ENCODE assay signal across 1 cellular context in the genomic region with DNA sequence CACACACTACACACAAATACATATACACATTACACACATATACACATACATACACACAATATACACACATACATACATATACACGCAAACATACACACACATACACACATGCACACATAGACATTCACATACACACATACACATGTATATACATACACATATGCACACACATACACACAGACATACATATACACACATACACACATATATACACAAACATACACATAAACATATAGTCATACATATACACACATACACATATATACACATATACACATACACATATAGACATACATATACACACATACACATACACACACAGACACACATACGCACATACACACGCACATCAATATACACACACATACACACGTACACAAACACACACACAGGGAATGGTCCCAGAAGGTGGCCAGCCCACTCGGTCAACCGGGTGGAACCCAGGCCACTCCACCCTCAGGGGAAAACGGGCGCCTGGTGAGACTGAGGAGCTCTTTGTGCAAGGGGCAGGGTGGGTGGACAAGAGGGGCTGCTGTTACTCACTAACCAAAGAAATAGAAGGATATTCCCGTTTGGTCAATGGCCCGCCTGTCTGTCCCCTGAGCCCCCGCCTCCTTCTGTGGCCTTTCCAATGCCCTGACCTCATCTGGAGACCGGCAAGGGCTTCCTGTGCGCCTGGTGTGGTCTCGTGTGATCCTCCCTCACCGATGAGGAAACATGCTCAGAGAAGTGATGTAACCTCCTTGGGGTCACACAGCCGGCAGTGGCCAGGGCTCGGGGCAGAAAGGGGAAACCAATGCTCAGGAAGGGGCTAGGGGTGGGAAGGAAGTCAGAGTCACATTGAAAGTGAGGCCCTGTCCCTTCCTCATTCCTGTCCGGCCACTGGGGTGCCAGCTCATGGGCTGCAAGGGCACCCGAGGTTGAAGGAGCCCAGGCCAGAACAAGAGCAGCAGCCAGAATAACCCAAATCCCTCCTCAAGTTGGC.
TF ChIP-seq lines count a peak whose summit lies in the region.

No MANE protein-coding gene starts in this region.

TF ChIP-seq in K562, 482 proteins besides CTCF, POLR2A, EP300 and RAD21 (continues in another document):
- no peak for TF ChIP-seq ILF3 (IDR thresholded peaks at IDR 0.05; ENCODE audit: borderline replicate concordance)
- TF ChIP-seq ZBTB8A (IDR thresholded peaks at IDR 0.05; ENCODE audit: partially characterized antibody): no peak
- no peak for TF ChIP-seq RAD51 (IDR thresholded peaks at IDR 0.05; ENCODE audit: borderline replicate concordance, low read depth)
- no peak for TF ChIP-seq PRMT5 (CRISPR knock-in tag; IDR thresholded peaks at IDR 0.05)
- no peak for TF ChIP-seq ARHGAP35 (IDR thresholded peaks at IDR 0.05; ENCODE audit: partially characterized antibody)
- peak in 1 of 2 experiments; percentile 74; a peak in 1 of 4 replicates for TF ChIP-seq KDM1A (IDR thresholded peaks at IDR 0.05)
- 0 out of 2 replicates have a peak, but pooled peaks have one; percentile 10 for TF ChIP-seq NCOR1 (IDR thresholded peaks at IDR 0.05)
- no peak for TF ChIP-seq SOX6 (IDR thresholded peaks at IDR 0.05)
- TF ChIP-seq MLLT1 (IDR thresholded peaks at IDR 0.05): no peak
- TF ChIP-seq, protein P1, sequence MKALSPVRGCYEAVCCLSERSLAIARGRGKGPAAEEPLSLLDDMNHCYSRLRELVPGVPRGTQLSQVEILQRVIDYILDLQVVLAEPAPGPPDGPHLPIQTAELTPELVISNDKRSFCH (CRISPR knock-in tag; IDR thresholded peaks at IDR 0.05): no peak
- TF ChIP-seq, protein P1 (tag; IDR thresholded peaks at IDR 0.05): no peak
- no peak for TF ChIP-seq PHB2 (IDR thresholded peaks at IDR 0.05; ENCODE audit: low read depth)
- TF ChIP-seq HNRNPLL (IDR thresholded peaks at IDR 0.05; ENCODE audit: low read depth, low read length, poor library complexity, severe bottlenecking): no peak
- peak; percentile 44 for TF ChIP-seq PHF20 (IDR thresholded peaks at IDR 0.05; ENCODE audit: partially characterized antibody)
- no peak for TF ChIP-seq NBN (IDR thresholded peaks at IDR 0.05; ENCODE audit: low read depth)
- TF ChIP-seq GABPB2 (CRISPR knock-in tag; conservative IDR thresholded peaks at IDR 0.05): no peak
- no peak for TF ChIP-seq POLR3G (IDR thresholded peaks at IDR 0.05; ENCODE audit: extremely low read depth, insufficient read length, insufficient replicate concordance)
- TF ChIP-seq ZZZ3 (IDR thresholded peaks at IDR 0.05): no peak
- TF ChIP-seq FIP1L1 (IDR thresholded peaks at IDR 0.05; ENCODE audit: low read depth, low read length, poor library complexity, severe bottlenecking): no peak
- TF ChIP-seq CSDE1 (IDR thresholded peaks at IDR 0.05): no peak
- TF ChIP-seq ZNF140 (CRISPR knock-in tag; IDR thresholded peaks at IDR 0.05): no peak
- no peak for TF ChIP-seq ZBTB33 (CRISPR knock-in tag; IDR thresholded peaks at IDR 0.05)
- TF ChIP-seq HLTF (IDR thresholded peaks at IDR 0.05): peak; percentile 80; the same call in 1 of the 2 replicates
- TF ChIP-seq TEAD2 (tag; IDR thresholded peaks at IDR 0.05): no peak
- no peak for TF ChIP-seq NR3C1 (CRISPR knock-in tag; IDR thresholded peaks at IDR 0.05)
- TF ChIP-seq BDP1 (IDR thresholded peaks at IDR 0.05; ENCODE audit: insufficient read depth, insufficient read length): no peak
- no peak for TF ChIP-seq THAP12 (CRISPR knock-in tag; IDR thresholded peaks at IDR 0.05)
- TF ChIP-seq FOSL1 (tag; conservative IDR thresholded peaks at IDR 0.05): no peak
- no peak for TF ChIP-seq PBX2 (CRISPR knock-in tag; IDR thresholded peaks at IDR 0.05; ENCODE audit: low read depth)
- TF ChIP-seq PBX2 (tag; conservative IDR thresholded peaks at IDR 0.05; ENCODE audit: low read depth): no peak
- TF ChIP-seq RBM17 (IDR thresholded peaks at IDR 0.05; ENCODE audit: borderline replicate concordance, low read depth, low read length): no peak
- TF ChIP-seq CEBPG (CRISPR knock-in tag; IDR thresholded peaks at IDR 0.05): no peak
- TF ChIP-seq CEBPG (tag; conservative IDR thresholded peaks at IDR 0.05 in 1 of 2, IDR thresholded peaks at IDR 0.05 in 1 of 2): 0 out of 4 replicates have a peak, but pooled peaks of 1 of the 2 experiments have one; percentile 14
- TF ChIP-seq KLF1 (tag; IDR thresholded peaks at IDR 0.05): no peak
- no peak for TF ChIP-seq FOXA1 (IDR thresholded peaks at IDR 0.05; ENCODE audit: borderline replicate concordance)
- no peak for TF ChIP-seq NELFE (IDR thresholded peaks at IDR 0.05; ENCODE audit: insufficient read depth, insufficient read length)
- TF ChIP-seq, protein P2, sequence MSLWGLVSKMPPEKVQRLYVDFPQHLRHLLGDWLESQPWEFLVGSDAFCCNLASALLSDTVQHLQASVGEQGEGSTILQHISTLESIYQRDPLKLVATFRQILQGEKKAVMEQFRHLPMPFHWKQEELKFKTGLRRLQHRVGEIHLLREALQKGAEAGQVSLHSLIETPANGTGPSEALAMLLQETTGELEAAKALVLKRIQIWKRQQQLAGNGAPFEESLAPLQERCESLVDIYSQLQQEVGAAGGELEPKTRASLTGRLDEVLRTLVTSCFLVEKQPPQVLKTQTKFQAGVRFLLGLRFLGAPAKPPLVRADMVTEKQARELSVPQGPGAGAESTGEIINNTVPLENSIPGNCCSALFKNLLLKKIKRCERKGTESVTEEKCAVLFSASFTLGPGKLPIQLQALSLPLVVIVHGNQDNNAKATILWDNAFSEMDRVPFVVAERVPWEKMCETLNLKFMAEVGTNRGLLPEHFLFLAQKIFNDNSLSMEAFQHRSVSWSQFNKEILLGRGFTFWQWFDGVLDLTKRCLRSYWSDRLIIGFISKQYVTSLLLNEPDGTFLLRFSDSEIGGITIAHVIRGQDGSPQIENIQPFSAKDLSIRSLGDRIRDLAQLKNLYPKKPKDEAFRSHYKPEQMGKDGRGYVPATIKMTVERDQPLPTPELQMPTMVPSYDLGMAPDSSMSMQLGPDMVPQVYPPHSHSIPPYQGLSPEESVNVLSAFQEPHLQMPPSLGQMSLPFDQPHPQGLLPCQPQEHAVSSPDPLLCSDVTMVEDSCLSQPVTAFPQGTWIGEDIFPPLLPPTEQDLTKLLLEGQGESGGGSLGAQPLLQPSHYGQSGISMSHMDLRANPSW (CRISPR knock-in tag; IDR thresholded peaks at IDR 0.05): no peak
- TF ChIP-seq HEY1 (CRISPR knock-in tag; IDR thresholded peaks at IDR 0.05; ENCODE audit: borderline replicate concordance): no peak
- TF ChIP-seq TRIM28 (IDR thresholded peaks at IDR 0.05): no peak
- no peak for TF ChIP-seq RBM39 (optimal IDR thresholded peaks at IDR 0.05; ENCODE audit: low read depth, low read length)
- TF ChIP-seq NFATC3 (IDR thresholded peaks at IDR 0.05): no peak
- 0 out of 2 replicates have a peak, but pooled peaks have one; percentile 36 for TF ChIP-seq THRAP3 (IDR thresholded peaks at IDR 0.05; ENCODE audit: borderline replicate concordance)
- TF ChIP-seq MECOM (CRISPR knock-in tag; IDR thresholded peaks at IDR 0.05): no peak
- no peak for TF ChIP-seq SAFB2 (IDR thresholded peaks at IDR 0.05; ENCODE audit: borderline replicate concordance, low read depth, low read length, severe bottlenecking)
- TF ChIP-seq FOXP4 (CRISPR knock-in tag; IDR thresholded peaks at IDR 0.05; ENCODE audit: borderline replicate concordance): no peak
- TF ChIP-seq ETS2 (tag; IDR thresholded peaks at IDR 0.05; ENCODE audit: borderline replicate concordance, poor library complexity, severe bottlenecking): no peak
- TF ChIP-seq ZNF280A (IDR thresholded peaks at IDR 0.05; ENCODE audit: low read depth, partially characterized antibody): no peak
- no peak for TF ChIP-seq ZNF217 (CRISPR knock-in tag; IDR thresholded peaks at IDR 0.05)
- peak; percentile 37 for TF ChIP-seq NCOA4 (IDR thresholded peaks at IDR 0.05; ENCODE audit: partially characterized antibody)
- no peak for TF ChIP-seq NCOA1 (IDR thresholded peaks at IDR 0.05; ENCODE audit: low read depth)
- no peak for TF ChIP-seq PCBP1 (IDR thresholded peaks at IDR 0.05; ENCODE audit: low read depth, low read length, poor library complexity, severe bottlenecking)
- no peak for TF ChIP-seq MYNN (IDR thresholded peaks at IDR 0.05)
- no peak for TF ChIP-seq MYNN (CRISPR knock-in tag; IDR thresholded peaks at IDR 0.05)
